Comparison of ENCODE assay signal across 1 cellular context in the genomic region with DNA sequence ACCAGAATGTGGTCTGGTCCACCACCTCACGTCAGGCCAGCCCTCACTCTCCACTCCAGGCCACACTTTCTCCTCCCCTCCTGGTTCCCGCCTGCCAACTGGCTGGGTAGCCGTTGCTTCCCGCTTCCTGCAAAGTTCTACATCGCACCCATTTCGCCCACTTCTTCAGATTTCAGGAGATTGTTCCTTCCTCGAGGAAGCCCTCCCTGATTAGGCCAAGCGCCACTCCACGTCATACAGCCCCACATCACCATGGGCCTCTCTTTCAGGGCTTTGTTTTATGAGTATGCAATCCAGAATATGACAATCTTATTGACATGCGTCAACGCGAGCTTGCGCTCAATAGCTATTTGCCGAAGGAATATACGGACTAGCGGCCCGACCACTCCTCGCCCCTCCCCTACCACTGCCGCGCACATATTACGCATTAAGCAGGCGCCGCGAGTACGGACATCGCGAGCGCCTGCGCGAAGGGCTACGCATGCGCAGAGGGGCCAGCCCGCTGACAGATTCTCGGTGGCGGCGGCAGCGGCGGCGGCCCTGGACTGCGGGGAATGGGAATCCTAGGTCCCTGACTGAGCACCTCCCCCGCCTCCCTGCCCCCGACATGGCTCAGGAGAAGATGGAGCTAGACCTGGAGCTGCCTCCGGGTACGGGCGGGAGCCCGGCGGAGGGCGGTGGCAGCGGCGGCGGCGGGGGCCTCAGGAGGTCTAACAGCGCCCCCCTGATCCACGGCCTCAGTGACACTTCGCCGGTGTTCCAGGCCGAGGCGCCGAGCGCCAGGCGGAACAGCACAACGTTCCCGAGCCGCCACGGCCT.
TF ChIP-seq lines count a peak whose summit lies in the region.

No MANE protein-coding gene starts in this region.

TF ChIP-seq in K562, 482 proteins besides CTCF, POLR2A, EP300 and RAD21 (continued from another document and continues in another):
- TF ChIP-seq, protein P1, sequence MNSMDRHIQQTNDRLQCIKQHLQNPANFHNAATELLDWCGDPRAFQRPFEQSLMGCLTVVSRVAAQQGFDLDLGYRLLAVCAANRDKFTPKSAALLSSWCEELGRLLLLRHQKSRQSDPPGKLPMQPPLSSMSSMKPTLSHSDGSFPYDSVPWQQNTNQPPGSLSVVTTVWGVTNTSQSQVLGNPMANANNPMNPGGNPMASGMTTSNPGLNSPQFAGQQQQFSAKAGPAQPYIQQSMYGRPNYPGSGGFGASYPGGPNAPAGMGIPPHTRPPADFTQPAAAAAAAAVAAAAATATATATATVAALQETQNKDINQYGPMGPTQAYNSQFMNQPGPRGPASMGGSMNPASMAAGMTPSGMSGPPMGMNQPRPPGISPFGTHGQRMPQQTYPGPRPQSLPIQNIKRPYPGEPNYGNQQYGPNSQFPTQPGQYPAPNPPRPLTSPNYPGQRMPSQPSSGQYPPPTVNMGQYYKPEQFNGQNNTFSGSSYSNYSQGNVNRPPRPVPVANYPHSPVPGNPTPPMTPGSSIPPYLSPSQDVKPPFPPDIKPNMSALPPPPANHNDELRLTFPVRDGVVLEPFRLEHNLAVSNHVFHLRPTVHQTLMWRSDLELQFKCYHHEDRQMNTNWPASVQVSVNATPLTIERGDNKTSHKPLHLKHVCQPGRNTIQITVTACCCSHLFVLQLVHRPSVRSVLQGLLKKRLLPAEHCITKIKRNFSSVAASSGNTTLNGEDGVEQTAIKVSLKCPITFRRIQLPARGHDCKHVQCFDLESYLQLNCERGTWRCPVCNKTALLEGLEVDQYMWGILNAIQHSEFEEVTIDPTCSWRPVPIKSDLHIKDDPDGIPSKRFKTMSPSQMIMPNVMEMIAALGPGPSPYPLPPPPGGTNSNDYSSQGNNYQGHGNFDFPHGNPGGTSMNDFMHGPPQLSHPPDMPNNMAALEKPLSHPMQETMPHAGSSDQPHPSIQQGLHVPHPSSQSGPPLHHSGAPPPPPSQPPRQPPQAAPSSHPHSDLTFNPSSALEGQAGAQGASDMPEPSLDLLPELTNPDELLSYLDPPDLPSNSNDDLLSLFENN (IDR thresholded peaks at IDR 0.05; ENCODE audit: low read depth in 2 of 2, low read length in 2 of 2): no peak
- TF ChIP-seq RCOR1 (IDR thresholded peaks at IDR 0.05; ENCODE audit: borderline replicate concordance in 1 of 2, low read depth in 2 of 2, low read length in 2 of 2) (no peak), MTA3 (IDR thresholded peaks at IDR 0.05; ENCODE audit: borderline replicate concordance) (peak; percentile 59; the same call in 1 of the 2 replicates), ZNF12 (CRISPR knock-in tag; IDR thresholded peaks at IDR 0.05) (peak; percentile 30; the same call in 1 of the 2 replicates), KDM5B (IDR thresholded peaks at IDR 0.05; ENCODE audit: insufficient replicate concordance, low read depth, low read length) (peak; percentile 8), KLF6 (CRISPR knock-in tag; IDR thresholded peaks at IDR 0.05; ENCODE audit: borderline replicate concordance) (no peak), SRSF1 (IDR thresholded peaks at IDR 0.05; ENCODE audit: low read depth, low read length) (no peak), HMG20A (CRISPR knock-in tag; conservative IDR thresholded peaks at IDR 0.05) (no peak), ZC3H8 (IDR thresholded peaks at IDR 0.05) (no peak), MTA2 (IDR thresholded peaks at IDR 0.05; ENCODE audit: low read depth) (no peak), ZNF232 (CRISPR knock-in tag; IDR thresholded peaks at IDR 0.05) (no peak), RBM15 (IDR thresholded peaks at IDR 0.05; ENCODE audit: insufficient read depth, low read length) (no peak), RFX1 (IDR thresholded peaks at IDR 0.05) (no peak), GABPB1 (CRISPR knock-in tag; IDR thresholded peaks at IDR 0.05) (peak; percentile 54; the same call in 1 of the 2 replicates), SP2 (IDR thresholded peaks at IDR 0.05; ENCODE audit: extremely low read depth, low read depth, low read length, poor library complexity, severe bottlenecking) (no peak), ID3 (CRISPR knock-in tag; IDR thresholded peaks at IDR 0.05) (no peak), ID3 (tag; IDR thresholded peaks at IDR 0.05) (no peak), EP400 (IDR thresholded peaks at IDR 0.05) (peak; percentile 71), RFX7 (CRISPR knock-in tag; IDR thresholded peaks at IDR 0.05) (no peak), U2AF1 (optimal IDR thresholded peaks at IDR 0.05; ENCODE audit: low read depth, low read length) (no peak), GTF2F1 (IDR thresholded peaks at IDR 0.05; ENCODE audit: low read depth, low read length) (no peak), L3MBTL2 (IDR thresholded peaks at IDR 0.05) (peak; percentile 68; the same call in 1 of the 2 replicates), THRAP3 (IDR thresholded peaks at IDR 0.05; ENCODE audit: borderline replicate concordance) (no peak), ZNF696 (CRISPR knock-in tag; conservative IDR thresholded peaks at IDR 0.05) (no peak), MEF2A (IDR thresholded peaks at IDR 0.05; ENCODE audit: control insufficient read depth, low read depth, low read length) (no peak), NFIC (IDR thresholded peaks at IDR 0.05) (no peak), BRD9 (IDR thresholded peaks at IDR 0.05; ENCODE audit: low read depth, partially characterized antibody) (peak; percentile 88), DDX20 (tag; IDR thresholded peaks at IDR 0.05; ENCODE audit: low read depth) (no peak), PYGO2 (tag; IDR thresholded peaks at IDR 0.05) (no peak), CBX1 (IDR thresholded peaks at IDR 0.05; ENCODE audit: low read depth) (no peak), JUND (IDR thresholded peaks at IDR 0.05; ENCODE audit: borderline replicate concordance, low read depth, low read length) (peak; percentile 25; the same call in 1 of the 2 replicates), JUND (tag; IDR thresholded peaks at IDR 0.05; ENCODE audit: borderline replicate concordance, low read depth, low read length) (peak; percentile 59; the same call in 2 of the 3 replicates), HOXB6 (CRISPR knock-in tag; IDR thresholded peaks at IDR 0.05; ENCODE audit: borderline replicate concordance) (no peak), NR3C1 (CRISPR knock-in tag; IDR thresholded peaks at IDR 0.05) (no peak), MCM3 (IDR thresholded peaks at IDR 0.05) (no peak), FOXK2 (conservative IDR thresholded peaks at IDR 0.05 in 1 of 2, IDR thresholded peaks at IDR 0.05 in 1 of 2; ENCODE audit: low read depth in 2 of 2) (peak; percentile 64 to 69; a peak in 3 of 4 replicates), EWSR1 (IDR thresholded peaks at IDR 0.05; ENCODE audit: borderline replicate concordance, low read depth, partially characterized antibody) (no peak), FOSL1 (tag; conservative IDR thresholded peaks at IDR 0.05) (no peak), OTX1 (CRISPR knock-in tag; IDR thresholded peaks at IDR 0.05) (no peak), MITF (IDR thresholded peaks at IDR 0.05) (no peak), ZNF395 (CRISPR knock-in tag; IDR thresholded peaks at IDR 0.05) (no peak)
- TF ChIP-seq, protein P2, sequence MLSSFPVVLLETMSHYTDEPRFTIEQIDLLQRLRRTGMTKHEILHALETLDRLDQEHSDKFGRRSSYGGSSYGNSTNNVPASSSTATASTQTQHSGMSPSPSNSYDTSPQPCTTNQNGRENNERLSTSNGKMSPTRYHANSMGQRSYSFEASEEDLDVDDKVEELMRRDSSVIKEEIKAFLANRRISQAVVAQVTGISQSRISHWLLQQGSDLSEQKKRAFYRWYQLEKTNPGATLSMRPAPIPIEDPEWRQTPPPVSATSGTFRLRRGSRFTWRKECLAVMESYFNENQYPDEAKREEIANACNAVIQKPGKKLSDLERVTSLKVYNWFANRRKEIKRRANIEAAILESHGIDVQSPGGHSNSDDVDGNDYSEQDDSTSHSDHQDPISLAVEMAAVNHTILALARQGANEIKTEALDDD (IDR thresholded peaks at IDR 0.05): no peak
- TF ChIP-seq, protein P3, sequence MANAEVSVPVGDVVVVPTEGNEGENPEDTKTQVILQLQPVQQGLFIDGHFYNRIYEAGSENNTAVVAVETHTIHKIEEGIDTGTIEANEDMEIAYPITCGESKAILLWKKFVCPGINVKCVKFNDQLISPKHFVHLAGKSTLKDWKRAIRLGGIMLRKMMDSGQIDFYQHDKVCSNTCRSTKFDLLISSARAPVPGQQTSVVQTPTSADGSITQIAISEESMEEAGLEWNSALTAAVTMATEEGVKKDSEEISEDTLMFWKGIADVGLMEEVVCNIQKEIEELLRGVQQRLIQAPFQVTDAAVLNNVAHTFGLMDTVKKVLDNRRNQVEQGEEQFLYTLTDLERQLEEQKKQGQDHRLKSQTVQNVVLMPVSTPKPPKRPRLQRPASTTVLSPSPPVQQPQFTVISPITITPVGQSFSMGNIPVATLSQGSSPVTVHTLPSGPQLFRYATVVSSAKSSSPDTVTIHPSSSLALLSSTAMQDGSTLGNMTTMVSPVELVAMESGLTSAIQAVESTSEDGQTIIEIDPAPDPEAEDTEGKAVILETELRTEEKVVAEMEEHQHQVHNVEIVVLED (CRISPR knock-in tag; IDR thresholded peaks at IDR 0.05): no peak
- TF ChIP-seq, protein P4, sequence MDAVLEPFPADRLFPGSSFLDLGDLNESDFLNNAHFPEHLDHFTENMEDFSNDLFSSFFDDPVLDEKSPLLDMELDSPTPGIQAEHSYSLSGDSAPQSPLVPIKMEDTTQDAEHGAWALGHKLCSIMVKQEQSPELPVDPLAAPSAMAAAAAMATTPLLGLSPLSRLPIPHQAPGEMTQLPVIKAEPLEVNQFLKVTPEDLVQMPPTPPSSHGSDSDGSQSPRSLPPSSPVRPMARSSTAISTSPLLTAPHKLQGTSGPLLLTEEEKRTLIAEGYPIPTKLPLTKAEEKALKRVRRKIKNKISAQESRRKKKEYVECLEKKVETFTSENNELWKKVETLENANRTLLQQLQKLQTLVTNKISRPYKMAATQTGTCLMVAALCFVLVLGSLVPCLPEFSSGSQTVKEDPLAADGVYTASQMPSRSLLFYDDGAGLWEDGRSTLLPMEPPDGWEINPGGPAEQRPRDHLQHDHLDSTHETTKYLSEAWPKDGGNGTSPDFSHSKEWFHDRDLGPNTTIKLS (IDR thresholded peaks at IDR 0.05; ENCODE audit: borderline replicate concordance, low read depth): peak; percentile 70; the same call in 1 of the 2 replicates
- TF ChIP-seq, protein P5, sequence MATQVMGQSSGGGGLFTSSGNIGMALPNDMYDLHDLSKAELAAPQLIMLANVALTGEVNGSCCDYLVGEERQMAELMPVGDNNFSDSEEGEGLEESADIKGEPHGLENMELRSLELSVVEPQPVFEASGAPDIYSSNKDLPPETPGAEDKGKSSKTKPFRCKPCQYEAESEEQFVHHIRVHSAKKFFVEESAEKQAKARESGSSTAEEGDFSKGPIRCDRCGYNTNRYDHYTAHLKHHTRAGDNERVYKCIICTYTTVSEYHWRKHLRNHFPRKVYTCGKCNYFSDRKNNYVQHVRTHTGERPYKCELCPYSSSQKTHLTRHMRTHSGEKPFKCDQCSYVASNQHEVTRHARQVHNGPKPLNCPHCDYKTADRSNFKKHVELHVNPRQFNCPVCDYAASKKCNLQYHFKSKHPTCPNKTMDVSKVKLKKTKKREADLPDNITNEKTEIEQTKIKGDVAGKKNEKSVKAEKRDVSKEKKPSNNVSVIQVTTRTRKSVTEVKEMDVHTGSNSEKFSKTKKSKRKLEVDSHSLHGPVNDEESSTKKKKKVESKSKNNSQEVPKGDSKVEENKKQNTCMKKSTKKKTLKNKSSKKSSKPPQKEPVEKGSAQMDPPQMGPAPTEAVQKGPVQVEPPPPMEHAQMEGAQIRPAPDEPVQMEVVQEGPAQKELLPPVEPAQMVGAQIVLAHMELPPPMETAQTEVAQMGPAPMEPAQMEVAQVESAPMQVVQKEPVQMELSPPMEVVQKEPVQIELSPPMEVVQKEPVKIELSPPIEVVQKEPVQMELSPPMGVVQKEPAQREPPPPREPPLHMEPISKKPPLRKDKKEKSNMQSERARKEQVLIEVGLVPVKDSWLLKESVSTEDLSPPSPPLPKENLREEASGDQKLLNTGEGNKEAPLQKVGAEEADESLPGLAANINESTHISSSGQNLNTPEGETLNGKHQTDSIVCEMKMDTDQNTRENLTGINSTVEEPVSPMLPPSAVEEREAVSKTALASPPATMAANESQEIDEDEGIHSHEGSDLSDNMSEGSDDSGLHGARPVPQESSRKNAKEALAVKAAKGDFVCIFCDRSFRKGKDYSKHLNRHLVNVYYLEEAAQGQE (CRISPR knock-in tag; IDR thresholded peaks at IDR 0.05; ENCODE audit: low read depth): 0 out of 2 replicates have a peak, but pooled peaks have one; percentile 19
